In the genomic region with DNA sequence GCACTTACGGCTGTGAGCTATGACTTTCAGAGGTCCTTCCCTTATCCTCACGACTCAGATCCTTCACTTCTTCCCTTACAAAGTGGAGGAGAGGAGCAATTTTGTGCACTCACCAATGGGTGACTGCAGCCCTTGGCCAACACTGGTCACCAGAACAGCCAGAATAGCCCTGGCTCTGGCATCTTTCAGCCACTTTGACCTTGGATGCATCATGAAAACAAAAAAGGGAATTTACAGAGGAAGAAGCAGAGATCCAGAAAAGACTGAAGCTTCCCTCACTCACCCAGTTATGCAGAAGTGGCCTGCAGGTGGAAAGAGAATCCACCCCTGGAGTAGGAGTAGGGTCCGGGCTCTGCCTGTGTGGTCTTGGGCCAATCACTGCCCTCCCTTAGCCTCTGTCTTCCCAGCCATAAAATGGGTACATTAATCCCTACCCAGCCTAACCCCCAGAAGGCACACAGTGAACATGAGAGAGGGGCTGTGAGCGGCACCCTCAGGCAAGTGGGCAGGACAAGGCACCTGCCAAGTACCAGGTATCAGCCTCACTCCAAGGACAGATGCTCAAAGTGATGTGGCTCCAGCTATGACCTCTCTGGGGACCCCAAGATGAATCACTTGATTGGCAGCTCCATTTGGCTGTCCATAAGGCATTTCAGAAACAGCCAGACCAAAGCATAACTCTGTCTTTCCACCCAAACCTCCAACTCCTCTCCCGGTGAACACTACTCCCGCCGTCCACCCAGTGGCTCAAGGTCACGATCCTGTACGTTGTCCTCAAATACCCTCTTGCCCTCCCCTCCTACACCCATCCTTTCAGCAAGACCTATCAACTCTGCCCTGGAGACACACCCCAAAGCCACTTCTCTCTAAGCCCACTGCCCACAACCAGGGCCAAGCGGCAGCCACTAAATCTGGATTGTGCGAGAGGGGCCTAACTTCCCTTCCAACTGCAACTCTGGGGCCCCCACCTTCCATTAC, we compare ENCODE assay signal across 20 cellular contexts.
A peak's percentile ranks its signal among the peaks of the same experiment; 100 is the strongest.
DNase-seq lines count a peak whose midpoint lies in the region; ATAC-seq and TF ChIP-seq lines count a peak whose summit lies in the region.
"Had no signal": no experiment of that assay in that cellular context is flagged by ENCODE, and none has a peak within 500 bp of the region (broad histone marks: within the 10 kb centered on the region; RNA-seq: fewer than 3 reads in every experiment).

No MANE protein-coding gene starts in this region.

- no peak for ATAC-seq in lower lobe of right lung
- ATAC-seq: Right ventricle myocardium inferior had no signal

- TF ChIP-seq CTCF in lower lobe of right lung (IDR thresholded peaks at IDR 0.05) = no peak
- no peak for TF ChIP-seq CTCF in type B pancreatic cell (conservative IDR thresholded peaks at IDR 0.05)

- H3K27me3 Mint-ChIP-seq in dendritic cell treated with granulocyte-macrophage colony-stimulating factor and Interleukin-4, amounts not matched to agents 40 ng/mL and 50 ng/mL, for 4 days = peaks cover 10% of the 10 kb centered on the region
- H3K27me3 Mint-ChIP-seq in type B pancreatic cell = no peaks in the 10 kb centered on the region
- H3K27me3 Mint-ChIP-seq: CD8-positive, alpha-beta memory T cell had no signal

- H3K4me1 ChIP-seq in lower lobe of right lung = peaks cover 45% of the 10 kb centered on the region

- no peak overlapping the region for H3K4me3 Mint-ChIP-seq in dendritic cell treated with granulocyte-macrophage colony-stimulating factor and Interleukin-4, amounts not matched to agents 40 ng/mL and 50 ng/mL, for 4 days
- H3K4me3 Mint-ChIP-seq in type B pancreatic cell = no peak overlapping the region
- H3K4me3 Mint-ChIP-seq: GM23338 had no signal

- no peaks in the 10 kb centered on the region for H3K36me3 ChIP-seq in lower lobe of right lung
- H3K36me3 ChIP-seq: SJSA1 had no signal

- intact Hi-C loops in dendritic cell treated with granulocyte-macrophage colony-stimulating factor and Interleukin-4, amounts not matched to agents 40 ng/mL and 50 ng/mL, for 4 days (cut with micrococcal nuclease) = loop anchor here (1.0 kb wide), 1 partner anchor 21 kb away; no protein-coding TSS in a partner anchor
- intact Hi-C loops in lower lobe of right lung (cut with DNase I) = no loop called here

- H3K36me3 Mint-ChIP-seq in dendritic cell treated with granulocyte-macrophage colony-stimulating factor and Interleukin-4, amounts not matched to agents 40 ng/mL and 50 ng/mL, for 4 days (ENCODE audit: low read depth) = peaks cover 8% of the 10 kb centered on the region
- H3K36me3 Mint-ChIP-seq in type B pancreatic cell = no peaks in the 10 kb centered on the region
- H3K36me3 Mint-ChIP-seq: CD8-positive, alpha-beta memory T cell had no signal

- H3K4me3 ChIP-seq in lower lobe of right lung = no peak overlapping the region
- H3K4me3 ChIP-seq: GM23338, SJSA1 had no signal

- peak overlapping the region; percentile 79 for H3K27ac ChIP-seq in lower lobe of right lung
- H3K27ac ChIP-seq: C4-2B, SJSA1 had no signal

- H3K9me3 Mint-ChIP-seq in dendritic cell treated with granulocyte-macrophage colony-stimulating factor and Interleukin-4, amounts not matched to agents 40 ng/mL and 50 ng/mL, for 4 days = peaks cover 8% of the 10 kb centered on the region
- H3K9me3 Mint-ChIP-seq in type B pancreatic cell = peaks cover 5% of the 10 kb centered on the region

- no peaks in the 10 kb centered on the region for H3K9me3 ChIP-seq in lower lobe of right lung
- H3K9me3 ChIP-seq: SJSA1 had no signal

- H3K27ac Mint-ChIP-seq in dendritic cell treated with granulocyte-macrophage colony-stimulating factor and Interleukin-4, amounts not matched to agents 40 ng/mL and 50 ng/mL, for 4 days = peak overlapping the region; percentile 63
- peak overlapping the region; percentile 71 for H3K27ac Mint-ChIP-seq in type B pancreatic cell
- H3K27ac Mint-ChIP-seq: GM23338 had no signal

- DNase-seq in LHCN-M2 (ENCODE audit: low read depth) = peak; percentile 78
- no peak for DNase-seq in lower lobe of right lung
- no peak for DNase-seq in type B pancreatic cell (ENCODE audit: extremely low spot score, unreplicated experiment)
- no peak for DNase-seq in NCI-H1092 treated with DMSO at 0.1 percent for 48 hours (lab: John Stamatoyannopoulos, UW)
- no peak for DNase-seq in NCI-H748 (lab: John Stamatoyannopoulos, UW; ENCODE audit: unreplicated experiment)
- no peak for DNase-seq in glomerular visceral epithelial cell (ENCODE audit: extremely low spot score)
- DNase-seq: Calu3; CD8-positive, alpha-beta memory T cell; DMS153; HCEC 1CT; MV-4-11; NCI-H1694 treated with DMSO at 0.1 percent for 48 hours; NCI-H2081 treated with DMSO at 0.1 percent for 48 hours; NCI-H2171 treated with DMSO at 0.1 percent for 48 hours; NCI-H524 treated with DMSO at 0.1 percent for 48 hours had no signal

- H3K27me3 ChIP-seq in lower lobe of right lung (ENCODE audit: low read depth) = no peaks in the 10 kb centered on the region
- H3K27me3 ChIP-seq: SJSA1 had no signal

- H3K4me1 Mint-ChIP-seq in dendritic cell treated with granulocyte-macrophage colony-stimulating factor and Interleukin-4, amounts not matched to agents 40 ng/mL and 50 ng/mL, for 4 days (ENCODE audit: low read depth) = peaks cover 40% of the 10 kb centered on the region
- H3K4me1 Mint-ChIP-seq in type B pancreatic cell (ENCODE audit: unreplicated experiment) = peaks cover 29% of the 10 kb centered on the region
